Comparison of ENCODE assay signal across 2 cellular contexts in the genomic region with DNA sequence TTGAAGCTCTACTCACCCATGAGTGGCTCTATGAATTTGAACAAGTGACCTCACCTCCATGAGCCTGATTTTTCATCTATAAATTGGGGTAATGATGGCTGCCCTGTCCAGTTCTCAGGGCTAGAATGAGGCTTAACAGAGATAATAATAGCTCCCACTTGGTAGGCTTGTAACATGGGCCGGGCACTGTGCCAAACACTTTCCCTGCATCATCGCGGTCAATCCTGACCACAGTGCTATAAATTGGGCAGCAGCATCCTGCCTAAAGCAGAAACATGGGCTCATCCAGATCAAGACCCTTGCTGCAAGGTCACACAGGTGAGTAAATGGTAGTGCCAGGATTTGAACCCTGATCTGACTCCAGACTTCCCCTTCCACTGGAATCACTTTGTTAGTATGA.
TF ChIP-seq lines count a peak whose summit lies in the region.

No MANE protein-coding gene starts in this region.

TF ChIP-seq in SK-N-SH, 30 proteins besides CTCF, POLR2A, EP300 and RAD21 (continued from another document):
- TF ChIP-seq, protein P1, sequence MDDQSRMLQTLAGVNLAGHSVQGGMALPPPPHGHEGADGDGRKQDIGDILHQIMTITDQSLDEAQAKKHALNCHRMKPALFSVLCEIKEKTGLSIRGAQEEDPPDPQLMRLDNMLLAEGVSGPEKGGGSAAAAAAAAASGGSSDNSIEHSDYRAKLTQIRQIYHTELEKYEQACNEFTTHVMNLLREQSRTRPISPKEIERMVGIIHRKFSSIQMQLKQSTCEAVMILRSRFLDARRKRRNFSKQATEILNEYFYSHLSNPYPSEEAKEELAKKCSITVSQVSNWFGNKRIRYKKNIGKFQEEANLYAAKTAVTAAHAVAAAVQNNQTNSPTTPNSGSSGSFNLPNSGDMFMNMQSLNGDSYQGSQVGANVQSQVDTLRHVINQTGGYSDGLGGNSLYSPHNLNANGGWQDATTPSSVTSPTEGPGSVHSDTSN (IDR thresholded peaks at IDR 0.05), result 0 out of 2 replicates have a peak, but pooled peaks have one; percentile 14
- TF ChIP-seq SIN3A (IDR thresholded peaks at IDR 0.05; ENCODE audit: borderline replicate concordance, low read depth, low read length) (no peak), USF1 (IDR thresholded peaks at IDR 0.05; ENCODE audit: borderline replicate concordance, low read depth) (no peak), MXI1 (IDR thresholded peaks at IDR 0.05; ENCODE audit: low read depth, low read length) (no peak), ELF1 (IDR thresholded peaks at IDR 0.05) (no peak), TCF12 (IDR thresholded peaks at IDR 0.05) (peak; percentile 27; the same call in 1 of the 2 replicates)
- TF ChIP-seq, protein P2, sequence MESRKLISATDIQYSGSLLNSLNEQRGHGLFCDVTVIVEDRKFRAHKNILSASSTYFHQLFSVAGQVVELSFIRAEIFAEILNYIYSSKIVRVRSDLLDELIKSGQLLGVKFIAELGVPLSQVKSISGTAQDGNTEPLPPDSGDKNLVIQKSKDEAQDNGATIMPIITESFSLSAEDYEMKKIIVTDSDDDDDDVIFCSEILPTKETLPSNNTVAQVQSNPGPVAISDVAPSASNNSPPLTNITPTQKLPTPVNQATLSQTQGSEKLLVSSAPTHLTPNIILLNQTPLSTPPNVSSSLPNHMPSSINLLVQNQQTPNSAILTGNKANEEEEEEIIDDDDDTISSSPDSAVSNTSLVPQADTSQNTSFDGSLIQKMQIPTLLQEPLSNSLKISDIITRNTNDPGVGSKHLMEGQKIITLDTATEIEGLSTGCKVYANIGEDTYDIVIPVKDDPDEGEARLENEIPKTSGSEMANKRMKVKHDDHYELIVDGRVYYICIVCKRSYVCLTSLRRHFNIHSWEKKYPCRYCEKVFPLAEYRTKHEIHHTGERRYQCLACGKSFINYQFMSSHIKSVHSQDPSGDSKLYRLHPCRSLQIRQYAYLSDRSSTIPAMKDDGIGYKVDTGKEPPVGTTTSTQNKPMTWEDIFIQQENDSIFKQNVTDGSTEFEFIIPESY (IDR thresholded peaks at IDR 0.05; ENCODE audit: borderline replicate concordance, low read depth), result no peak
- TF ChIP-seq, protein P3, sequence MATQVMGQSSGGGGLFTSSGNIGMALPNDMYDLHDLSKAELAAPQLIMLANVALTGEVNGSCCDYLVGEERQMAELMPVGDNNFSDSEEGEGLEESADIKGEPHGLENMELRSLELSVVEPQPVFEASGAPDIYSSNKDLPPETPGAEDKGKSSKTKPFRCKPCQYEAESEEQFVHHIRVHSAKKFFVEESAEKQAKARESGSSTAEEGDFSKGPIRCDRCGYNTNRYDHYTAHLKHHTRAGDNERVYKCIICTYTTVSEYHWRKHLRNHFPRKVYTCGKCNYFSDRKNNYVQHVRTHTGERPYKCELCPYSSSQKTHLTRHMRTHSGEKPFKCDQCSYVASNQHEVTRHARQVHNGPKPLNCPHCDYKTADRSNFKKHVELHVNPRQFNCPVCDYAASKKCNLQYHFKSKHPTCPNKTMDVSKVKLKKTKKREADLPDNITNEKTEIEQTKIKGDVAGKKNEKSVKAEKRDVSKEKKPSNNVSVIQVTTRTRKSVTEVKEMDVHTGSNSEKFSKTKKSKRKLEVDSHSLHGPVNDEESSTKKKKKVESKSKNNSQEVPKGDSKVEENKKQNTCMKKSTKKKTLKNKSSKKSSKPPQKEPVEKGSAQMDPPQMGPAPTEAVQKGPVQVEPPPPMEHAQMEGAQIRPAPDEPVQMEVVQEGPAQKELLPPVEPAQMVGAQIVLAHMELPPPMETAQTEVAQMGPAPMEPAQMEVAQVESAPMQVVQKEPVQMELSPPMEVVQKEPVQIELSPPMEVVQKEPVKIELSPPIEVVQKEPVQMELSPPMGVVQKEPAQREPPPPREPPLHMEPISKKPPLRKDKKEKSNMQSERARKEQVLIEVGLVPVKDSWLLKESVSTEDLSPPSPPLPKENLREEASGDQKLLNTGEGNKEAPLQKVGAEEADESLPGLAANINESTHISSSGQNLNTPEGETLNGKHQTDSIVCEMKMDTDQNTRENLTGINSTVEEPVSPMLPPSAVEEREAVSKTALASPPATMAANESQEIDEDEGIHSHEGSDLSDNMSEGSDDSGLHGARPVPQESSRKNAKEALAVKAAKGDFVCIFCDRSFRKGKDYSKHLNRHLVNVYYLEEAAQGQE (IDR thresholded peaks at IDR 0.05; ENCODE audit: low read depth, low read length), result no peak

TF ChIP-seq in endothelial cell of umbilical vein, 7 proteins besides CTCF, POLR2A, EP300 and RAD21 (continued from another document):
- TF ChIP-seq MYC (IDR thresholded peaks at IDR 0.05; ENCODE audit: low read depth, low read length), result no peak
- no peak for TF ChIP-seq FOS (IDR thresholded peaks at IDR 0.05; ENCODE audit: borderline replicate concordance, insufficient read depth, low read length)
